10 cellular contexts compared by ENCODE assay signal in the genomic region with DNA sequence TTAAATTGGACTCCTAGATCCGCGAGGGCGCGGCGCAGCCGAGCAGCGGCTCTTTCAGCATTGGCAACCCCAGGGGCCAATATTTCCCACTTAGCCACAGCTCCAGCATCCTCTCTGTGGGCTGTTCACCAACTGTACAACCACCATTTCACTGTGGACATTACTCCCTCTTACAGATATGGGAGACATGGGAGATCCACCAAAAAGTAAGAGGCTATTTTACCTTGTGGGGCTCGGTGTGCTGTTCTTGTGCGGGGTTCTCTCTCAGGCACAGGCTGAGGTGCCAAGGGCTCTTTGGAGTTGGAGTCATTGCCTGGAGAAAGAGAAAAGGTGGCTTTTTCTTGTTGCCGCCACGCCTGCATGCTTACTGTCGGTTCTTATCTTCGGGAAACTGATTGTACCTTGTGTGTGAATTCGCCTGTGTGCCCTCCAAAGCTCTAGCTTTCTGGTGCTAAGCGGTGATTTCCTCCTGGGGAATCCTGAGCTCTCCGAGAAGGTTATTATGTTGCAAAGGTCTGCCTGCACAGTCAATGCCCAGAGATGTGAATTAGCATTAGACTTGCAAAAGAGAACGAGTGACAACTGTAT. TPM values are rescaled to one million over a fixed set of nuclear protein-coding genes. Genes with fewer than 3 reads are reported as not detected.
DNase-seq lines count a peak whose midpoint lies in the region; ATAC-seq and TF ChIP-seq lines count a peak whose summit lies in the region.
"Had no signal": no experiment of that assay in that cellular context is flagged by ENCODE, and none has a peak within 500 bp of the region (broad histone marks: within the 10 kb centered on the region; RNA-seq: fewer than 3 reads in every experiment).

No MANE protein-coding gene starts in this region.

- H3K4me1 ChIP-seq in iPS-15b (ENCODE audit: control insufficient read depth, insufficient read depth, low read length) (peaks cover 32% of the 10 kb centered on the region), testis (peaks cover 10% of the 10 kb centered on the region)

- no peak overlapping the region for H3K9ac ChIP-seq in iPS-15b (ENCODE audit: low read depth, low read length)
- H3K9ac ChIP-seq: BLaER1 treated with 17β-estradiol and CSF1 and Interleukin-3, amounts not matched to agents 10 nM and 100 nM had no signal

- H3K4me1 Mint-ChIP-seq in activated CD4-positive, alpha-beta T cell treated with anti-CD3 and anti-CD28 coated beads, Interleukin-2, amount 10 ng/mL, durations not matched to agents 24 days and 14 days = peaks cover 4% of the 10 kb centered on the region
- peaks cover 12% of the 10 kb centered on the region for H3K4me1 Mint-ChIP-seq in activated T-helper 1 cell treated with anti-CD3 and anti-CD28 coated beads, Interleukin-12 subunit alpha, Interleukin-12 subunit beta, Interleukin-2, Interleukin-4 antibody, amounts not matched to agents 30 ng/mL and 10 ng/mL and 1 ng/mL, durations not matched to agents 14 hours and 24 hours and 36 hours (ENCODE audit: low read depth)

- no peak for ATAC-seq in GM21360 (IDR thresholded peaks at IDR 0.05; ENCODE audit: unreplicated experiment)

- peaks cover 13% of the 10 kb centered on the region for H3K9me3 Mint-ChIP-seq in activated CD4-positive, alpha-beta T cell treated with anti-CD3 and anti-CD28 coated beads, Interleukin-2, amount 10 ng/mL, durations not matched to agents 24 days and 14 days
- H3K9me3 Mint-ChIP-seq in activated T-helper 1 cell treated with anti-CD3 and anti-CD28 coated beads, Interleukin-12 subunit alpha, Interleukin-12 subunit beta, Interleukin-2, Interleukin-4 antibody, amounts not matched to agents 30 ng/mL and 10 ng/mL and 1 ng/mL, durations not matched to agents 14 hours and 24 hours and 36 hours = no peaks in the 10 kb centered on the region

- TF ChIP-seq CTCF in testis (IDR thresholded peaks at IDR 0.05) (no peak), GM20000 (IDR thresholded peaks at IDR 0.05; ENCODE audit: extremely low read depth, missing control alignments) (no peak)

- 2 to 5% methylated on average over 10 to 17 of the region's 17 CpGs for WGBS in testis, 2 donors

- intact Hi-C loops in activated CD4-positive, alpha-beta T cell treated with anti-CD3 and anti-CD28 coated beads, Interleukin-2, amount 10 ng/mL, durations not matched to agents 24 days and 14 days (cut with micrococcal nuclease) = loop anchor here (2.0 to 5.0 kb wide), 2 partner anchors 15 to 1274 kb away; no protein-coding TSS in a partner anchor
- intact Hi-C loops in activated T-helper 1 cell treated with anti-CD3 and anti-CD28 coated beads, Interleukin-12 subunit alpha, Interleukin-12 subunit beta, Interleukin-2, Interleukin-4 antibody, amounts not matched to agents 30 ng/mL and 10 ng/mL and 1 ng/mL, durations not matched to agents 14 hours and 24 hours and 36 hours (cut with micrococcal nuclease) = loop anchor here (2.0 to 5.0 kb wide), 2 partner anchors 15 to 1274 kb away; no protein-coding TSS in a partner anchor
- intact Hi-C loops in testis (cut with DNase I; ENCODE audit: low total_unique reads) = no loop called here

- H3K4me3 Mint-ChIP-seq in activated CD4-positive, alpha-beta T cell treated with anti-CD3 and anti-CD28 coated beads, Interleukin-2, amount 10 ng/mL, durations not matched to agents 24 days and 14 days = peak overlapping the region; percentile 57
- no peak overlapping the region for H3K4me3 Mint-ChIP-seq in activated T-helper 1 cell treated with anti-CD3 and anti-CD28 coated beads, Interleukin-12 subunit alpha, Interleukin-12 subunit beta, Interleukin-2, Interleukin-4 antibody, amounts not matched to agents 30 ng/mL and 10 ng/mL and 1 ng/mL, durations not matched to agents 14 hours and 24 hours and 36 hours

- no peak overlapping the region for H3K27ac ChIP-seq in testis
- H3K27ac ChIP-seq: BLaER1 treated with 17β-estradiol and CSF1 and Interleukin-3, amounts not matched to agents 10 nM and 100 nM had no signal

- H3K4me3 ChIP-seq in iPS-15b (ENCODE audit: low read depth, low read length) (peak overlapping the region; percentile 43), testis (peak overlapping the region; percentile 43 to 54)
- H3K4me3 ChIP-seq: BLaER1 treated with 17β-estradiol and CSF1 and Interleukin-3, amounts not matched to agents 10 nM and 100 nM; K562 had no signal

- no peaks in the 10 kb centered on the region for H3K36me3 Mint-ChIP-seq in activated CD4-positive, alpha-beta T cell treated with anti-CD3 and anti-CD28 coated beads, Interleukin-2, amount 10 ng/mL, durations not matched to agents 24 days and 14 days (ENCODE audit: low read depth)
- no peaks in the 10 kb centered on the region for H3K36me3 Mint-ChIP-seq in activated T-helper 1 cell treated with anti-CD3 and anti-CD28 coated beads, Interleukin-12 subunit alpha, Interleukin-12 subunit beta, Interleukin-2, Interleukin-4 antibody, amounts not matched to agents 30 ng/mL and 10 ng/mL and 1 ng/mL, durations not matched to agents 14 hours and 24 hours and 36 hours (ENCODE audit: low read depth)

- H3K9me3 ChIP-seq in iPS-15b (ENCODE audit: control insufficient read depth, insufficient read depth, low read length) (no peaks in the 10 kb centered on the region), testis (no peaks in the 10 kb centered on the region)

- DNase-seq in activated CD4-positive, alpha-beta T cell treated with anti-CD3 and anti-CD28 coated beads, Interleukin-2, amount 10 ng/mL, durations not matched to agents 24 days and 14 days = no peak
- DNase-seq in activated CD4-positive, alpha-beta T cell treated with anti-CD3 and anti-CD28 coated beads, Interleukin-2, amount 50 U/mL, for 1 hour = no peak
- no peak for DNase-seq in activated T-helper 1 cell treated with anti-CD3 and anti-CD28 coated beads, Interleukin-12 subunit alpha, Interleukin-12 subunit beta, Interleukin-2, Interleukin-4 antibody, amounts not matched to agents 30 ng/mL and 10 ng/mL and 1 ng/mL, durations not matched to agents 14 hours and 24 hours and 36 hours (ENCODE audit: low spot score)
- no peak for DNase-seq in testis
- DNase-seq in GM20000 (ENCODE audit: low spot score) = no peak
- DNase-seq in activated CD4-positive, alpha-beta T cell treated with anti-CD3 and anti-CD28 coated beads, Interleukin-2, amount 50 U/mL, for 48 hours = no peak

- TF ChIP-seq POLR2A in testis (IDR thresholded peaks at IDR 0.05) = no peak

- no peaks in the 10 kb centered on the region for H3K36me3 ChIP-seq in iPS-15b (ENCODE audit: control insufficient read depth, insufficient read depth, low read length)
- no peaks in the 10 kb centered on the region for H3K36me3 ChIP-seq in testis (ENCODE audit: low read depth, missing control alignments)
- H3K36me3 ChIP-seq: BLaER1 treated with 17β-estradiol and CSF1 and Interleukin-3, amounts not matched to agents 10 nM and 100 nM had no signal

- H3K27me3 ChIP-seq in iPS-15b (ENCODE audit: control insufficient read depth, insufficient read depth, low read length) (peaks cover 92% of the 10 kb centered on the region), testis (no peaks in the 10 kb centered on the region)

- peaks cover 96% of the 10 kb centered on the region for H3K27me3 Mint-ChIP-seq in activated CD4-positive, alpha-beta T cell treated with anti-CD3 and anti-CD28 coated beads, Interleukin-2, amount 10 ng/mL, durations not matched to agents 24 days and 14 days
- peaks cover 90% of the 10 kb centered on the region for H3K27me3 Mint-ChIP-seq in activated T-helper 1 cell treated with anti-CD3 and anti-CD28 coated beads, Interleukin-12 subunit alpha, Interleukin-12 subunit beta, Interleukin-2, Interleukin-4 antibody, amounts not matched to agents 30 ng/mL and 10 ng/mL and 1 ng/mL, durations not matched to agents 14 hours and 24 hours and 36 hours (ENCODE audit: insufficient read depth)

- H3K27ac Mint-ChIP-seq in activated CD4-positive, alpha-beta T cell treated with anti-CD3 and anti-CD28 coated beads, Interleukin-2, amount 10 ng/mL, durations not matched to agents 24 days and 14 days = peak overlapping the region; percentile 51
- H3K27ac Mint-ChIP-seq in activated T-helper 1 cell treated with anti-CD3 and anti-CD28 coated beads, Interleukin-12 subunit alpha, Interleukin-12 subunit beta, Interleukin-2, Interleukin-4 antibody, amounts not matched to agents 30 ng/mL and 10 ng/mL and 1 ng/mL, durations not matched to agents 14 hours and 24 hours and 36 hours = peak overlapping the region; percentile 31

RNA-seq across cellular contexts. Expression of gene ISL1, which starts 0.3 kb away (rescaled TPM):
- not detected in 2 replicates for total RNA-seq in activated CD4-positive, alpha-beta T cell treated with anti-CD3 and anti-CD28 coated beads, Interleukin-2, amount 10 ng/mL, durations not matched to agents 24 days and 14 days
- not detected in 2 replicates for total RNA-seq in activated T-helper 1 cell treated with anti-CD3 and anti-CD28 coated beads, Interleukin-12 subunit alpha, Interleukin-12 subunit beta, Interleukin-2, Interleukin-4 antibody, amounts not matched to agents 30 ng/mL and 10 ng/mL and 1 ng/mL, durations not matched to agents 14 hours and 24 hours and 36 hours
- total RNA-seq in testis = 1 to 10 TPM; 4.5 to 5.4 TPM
- polyA plus RNA-seq in testis (ENCODE audit: insufficient read depth, low read depth, low replicate concordance) = 2.4 TPM
- total RNA-seq: K562 had no signal
- polyA plus RNA-seq: K562 had no signal
